In genomic region chr11:40842750-40843339, GRCh38 we compare ENCODE assay signal across 8 cellular contexts.
"Had no signal": no experiment of that assay in that cellular context is flagged by ENCODE, and none has a peak within 500 bp of the region (broad histone marks: within the 10 kb centered on the region; RNA-seq: fewer than 3 reads in every experiment).

No MANE protein-coding gene starts in this region.

- H3K4me3 Mint-ChIP-seq: HFFc6 had no signal

- H3K27ac Mint-ChIP-seq: HFFc6 had no signal

- FAIRE-seq: K562 had no signal

- DNase-seq: GM23248, H7, HCEC 1CT, HFFc6, IMR-90, KG1 had no signal

- ATAC-seq: K562 had no signal

- H3K4me3 ChIP-seq: GM23248, K562 had no signal

- H3K27ac ChIP-seq: GM23248, HL-60 had no signal
